In the genomic region with DNA sequence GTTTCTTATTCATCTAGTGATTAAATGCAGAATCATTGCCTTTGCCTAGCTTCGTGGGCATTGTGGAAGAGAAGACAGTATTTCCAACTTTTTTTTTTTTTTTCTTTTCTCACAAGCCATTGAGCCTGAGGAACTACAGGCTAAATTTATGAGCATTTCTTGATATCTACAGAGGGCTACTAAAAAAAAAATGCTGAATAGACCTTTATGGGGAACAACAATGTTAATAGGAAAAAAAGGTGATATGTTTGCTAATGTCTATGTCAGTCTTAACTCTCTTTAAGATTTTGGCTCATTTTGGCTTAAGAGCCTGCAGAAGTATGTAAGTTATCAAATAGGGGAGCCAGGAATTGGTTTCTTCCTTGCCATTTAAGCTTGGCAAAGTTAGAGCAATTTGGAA, we compare ENCODE assay signal across 20 cellular contexts. TPM values are rescaled to one million over a fixed set of nuclear protein-coding genes. Genes with fewer than 3 reads are reported as not detected.
DNase-seq lines count a peak whose midpoint lies in the region; ATAC-seq and TF ChIP-seq lines count a peak whose summit lies in the region.
"Had no signal": no experiment of that assay in that cellular context is flagged by ENCODE, and none has a peak within 500 bp of the region (broad histone marks: within the 10 kb centered on the region; RNA-seq: fewer than 3 reads in every experiment).

No MANE protein-coding gene starts in this region.

- in situ Hi-C loops in GM23248 (cut with MboI) (no loop called here), ACHN (cut with HindIII; ENCODE audit: low pct_ligation_motif_present, low pct_unique_long_range_greater_than_20kb, low sequenced_read_pairs) (no loop called here)

- H3K4me1 ChIP-seq in GM23248 (ENCODE audit: insufficient read depth) (peaks cover 20% of the 10 kb centered on the region), adipocyte (ENCODE audit: control insufficient read depth, insufficient read depth, low read length) (peaks cover 17% of the 10 kb centered on the region), stomach (peaks cover 14 to 53% (median 42%) of the 10 kb centered on the region in 4 donors)

- no peak overlapping the region for H3K4me3 Mint-ChIP-seq in immature natural killer cell
- H3K4me3 Mint-ChIP-seq: activated CD4-positive, alpha-beta T cell treated with anti-CD3 and anti-CD28 coated beads, Interleukin-2, amount 10 ng/mL, durations not matched to agents 24 days and 14 days; stimulated activated naive CD8-positive, alpha-beta T cell treated with anti-CD3 and anti-CD28 coated beads, Interleukin-15, amount 100 ng/mL, for 72 hours had no signal

- peaks cover 31 to 56% of the 10 kb centered on the region in 2 donors for H3K4me1 Mint-ChIP-seq in immature natural killer cell

- H3K4me3 ChIP-seq in GM23248 (peak overlapping the region; percentile 38; the same call in 1 of the 2 replicates), adipocyte (ENCODE audit: low read length) (peak overlapping the region; percentile 50), stomach (no peak overlapping the region)
- H3K4me3 ChIP-seq: lung had no signal

- DNase-seq in GM23248, result no peak
- no peak for DNase-seq in adipocyte (ENCODE audit: low read depth)
- DNase-seq in immature natural killer cell, result no peak
- no peak for DNase-seq in stomach
- DNase-seq in GDM1 (lab: John Stamatoyannopoulos, UW), result no peak
- no peak for DNase-seq in NOMO-1 treated with DMSO at 0.1 percent for 48 hours (lab: John Stamatoyannopoulos, UW; ENCODE audit: unreplicated experiment)
- DNase-seq in ACHN, result no peak
- DNase-seq: activated CD4-positive, alpha-beta T cell treated with anti-CD3 and anti-CD28 coated beads, Interleukin-2, amount 10 ng/mL, durations not matched to agents 24 days and 14 days; activated T-cell treated with anti-CD3 and anti-CD28 coated beads, Interleukin-2, amount 50 U/mL, for 1 hour; AML-193; central memory CD4-positive, alpha-beta T cell; GF-D8; MV-4-11; NCI-H526; PC-3; stimulated activated naive CD8-positive, alpha-beta T cell treated with anti-CD3 and anti-CD28 coated beads, Interleukin-15, amount 100 ng/mL, for 72 hours had no signal

- 0 out of 2 replicates have a peak overlapping the region, but pooled peaks have one; percentile 53 for H2AFZ ChIP-seq in GM23248

- H3F3A ChIP-seq in GM23248 (ENCODE audit: insufficient read depth), result peaks cover 24% of the 10 kb centered on the region

- peaks cover 0 to 2% (median 2%) of the 10 kb centered on the region in 3 donors for H3K27me3 Mint-ChIP-seq in immature natural killer cell (ENCODE audit: low read depth in 3 of 3)
- H3K27me3 Mint-ChIP-seq: activated CD4-positive, alpha-beta T cell treated with anti-CD3 and anti-CD28 coated beads, Interleukin-2, amount 10 ng/mL, durations not matched to agents 24 days and 14 days; naive thymus-derived CD8-positive, alpha-beta T cell; stimulated activated naive CD8-positive, alpha-beta T cell treated with anti-CD3 and anti-CD28 coated beads, Interleukin-15, amount 100 ng/mL, for 72 hours had no signal

- H3K36me3 Mint-ChIP-seq in immature natural killer cell, result no peaks in the 10 kb centered on the region

- H4K20me1 ChIP-seq in GM23248 (ENCODE audit: insufficient read depth), result peaks cover 5% of the 10 kb centered on the region; the same call in 1 of the 2 replicates

- peak overlapping the region; percentile 67 for H3K4me2 ChIP-seq in GM23248 (ENCODE audit: unreplicated experiment)

- peaks cover 92% of the 10 kb centered on the region for H3K79me2 ChIP-seq in GM23248 (ENCODE audit: insufficient read depth)

- TF ChIP-seq EP300 in stomach (IDR thresholded peaks at IDR 0.05), result no peak

- no peak for TF ChIP-seq POLR2A in stomach (IDR thresholded peaks at IDR 0.05)

- no peaks in the 10 kb centered on the region for H3K9me3 Mint-ChIP-seq in immature natural killer cell
- H3K9me3 Mint-ChIP-seq: activated CD4-positive, alpha-beta T cell treated with anti-CD3 and anti-CD28 coated beads, Interleukin-2, amount 10 ng/mL, durations not matched to agents 24 days and 14 days; activated naive CD4-positive, alpha-beta T cell treated with anti-CD3 and anti-CD28 coated beads, Interleukin-2, amount 50 U/mL, for 72 hours; naive thymus-derived CD8-positive, alpha-beta T cell; stimulated activated naive CD8-positive, alpha-beta T cell treated with anti-CD3 and anti-CD28 coated beads, Interleukin-15, amount 100 ng/mL, for 72 hours had no signal

- no peaks in the 10 kb centered on the region for H3K27me3 ChIP-seq in GM23248 (replicated peaks; ENCODE audit: insufficient read depth)
- H3K27me3 ChIP-seq in adipocyte (replicated peaks; ENCODE audit: control insufficient read depth, insufficient read depth, low read length), result no peaks in the 10 kb centered on the region
- no peaks in the 10 kb centered on the region for H3K27me3 ChIP-seq in stomach

- ATAC-seq in GM18517 (IDR thresholded peaks at IDR 0.05; ENCODE audit: unreplicated experiment), result no peak
- ATAC-seq: activated naive CD4-positive, alpha-beta T cell treated with anti-CD3 and anti-CD28 coated beads, Interleukin-2, amount 50 U/mL, for 72 hours; naive thymus-derived CD8-positive, alpha-beta T cell; PC-3; stimulated activated naive CD8-positive, alpha-beta T cell treated with anti-CD3 and anti-CD28 coated beads, Interleukin-15, amount 100 ng/mL, for 72 hours had no signal

- WGBS in GM23248 (ENCODE audit: low coverage in 1 of 2, low lambda C conversion rate in 2 of 2, missing lambda C conversion rate in 2 of 2), 2 experiments, result 3 to 20% methylated on average over 1 of the region's 1 CpG
- WGBS in stomach, 5 donors, result 15 to 59% (median 25%) methylated on average over 1 of the region's 1 CpG

- peak overlapping the region in 5 of 6 donors; percentile 35 to 72 (median 43) for H3K27ac Mint-ChIP-seq in immature natural killer cell
- H3K27ac Mint-ChIP-seq: activated CD4-positive, alpha-beta T cell treated with anti-CD3 and anti-CD28 coated beads, Interleukin-2, amount 10 ng/mL, durations not matched to agents 24 days and 14 days; activated naive CD4-positive, alpha-beta T cell treated with anti-CD3 and anti-CD28 coated beads, Interleukin-2, amount 50 U/mL, for 72 hours had no signal

- no peaks in the 10 kb centered on the region for H3K9me2 ChIP-seq in GM23248 (ENCODE audit: insufficient read depth)

- intact Hi-C loops in stomach (cut with DNase I; ENCODE audit: low total_unique reads), result no loop called here

- H3K27ac ChIP-seq in GM23248, result peak overlapping the region; percentile 80
- H3K27ac ChIP-seq in stomach, result peak overlapping the region in 4 of 5 donors; percentile 55 to 72 (median 66)

- H3K9ac ChIP-seq in GM23248 (peak overlapping the region; percentile 12), adipocyte (ENCODE audit: low read length) (no peak overlapping the region)

- H3K9me3 ChIP-seq in GM23248 (ENCODE audit: low read depth) (no peaks in the 10 kb centered on the region), adipocyte (ENCODE audit: control insufficient read depth, low read length) (no peaks in the 10 kb centered on the region), stomach (no peaks in the 10 kb centered on the region)

- H3K36me3 ChIP-seq in GM23248 (ENCODE audit: low read depth), result no peaks in the 10 kb centered on the region
- H3K36me3 ChIP-seq in adipocyte (ENCODE audit: control insufficient read depth, insufficient read depth, low read length, severe bottlenecking), result peaks cover 4% of the 10 kb centered on the region
- H3K36me3 ChIP-seq in stomach, result peaks cover 3 to 26% (median 19%) of the 10 kb centered on the region in 4 donors

- TF ChIP-seq CTCF in stomach (IDR thresholded peaks at IDR 0.05), result no peak

RNA-seq across cellular contexts. Expression of gene WIPF2, which starts 6.0 kb away (rescaled TPM):
- 5.9 and 6.2 TPM in 2 replicates for total RNA-seq in GM23248 (2014; rRNA removed; shearing (Covaris generic))
- 20.5 and 21.5 TPM in 2 replicates for polyA plus RNA-seq in GM23248 (2016; fragmentation: Nextera tagmentation; extraction: Ambion mirVana)
- polyA plus RNA-seq in immature natural killer cell, result 10 to 100 TPM in 1 of 3 donors, 1 to 10 TPM in 2; 4.0 to 14.2 (median 5.2) TPM
- 10 to 100 TPM in 4 of 5 donors, 1 to 10 TPM in 1; 1.4 to 40.6 (median 15.4) TPM for total RNA-seq in stomach
- 10 to 100 TPM in 2 of 3 donors, 1 to 10 TPM in 1; 6.3 to 11.8 (median 11.2) TPM for polyA plus RNA-seq in stomach

RNA-seq across cellular contexts. Expression of gene RAPGEFL1, which starts 47.9 kb away (rescaled TPM):
- 0.51 and 0.76 TPM in 2 replicates for total RNA-seq in GM23248 (2014; rRNA removed; shearing (Covaris generic))
- polyA plus RNA-seq in GM23248 (2016; fragmentation: Nextera tagmentation; extraction: Ambion mirVana), result 0.77 and 0.96 TPM in 2 replicates
- not detected for polyA plus RNA-seq in immature natural killer cell
- total RNA-seq in stomach, result 100 to 1,000 TPM in 1 of 5 donors, 10 to 100 TPM in 3, 1 to 10 TPM in 1; 8.5 to 294 (median 29.0) TPM
- polyA plus RNA-seq in stomach, result 10 to 100 TPM in 2 of 3 donors, 1 to 10 TPM in 1; 5.2 to 76.8 (median 15.4) TPM

Comparison
In these comparisons a context has a peak if more than half of its experiments do, and no peak if none do; other contexts are left out.
1. H3K4me3 ChIP-seq: peak in GM23248 (single experiment) and adipocyte (single experiment); none in stomach (0 of 4).